Comparison of ENCODE assay signal across 8 cellular contexts in the genomic region with DNA sequence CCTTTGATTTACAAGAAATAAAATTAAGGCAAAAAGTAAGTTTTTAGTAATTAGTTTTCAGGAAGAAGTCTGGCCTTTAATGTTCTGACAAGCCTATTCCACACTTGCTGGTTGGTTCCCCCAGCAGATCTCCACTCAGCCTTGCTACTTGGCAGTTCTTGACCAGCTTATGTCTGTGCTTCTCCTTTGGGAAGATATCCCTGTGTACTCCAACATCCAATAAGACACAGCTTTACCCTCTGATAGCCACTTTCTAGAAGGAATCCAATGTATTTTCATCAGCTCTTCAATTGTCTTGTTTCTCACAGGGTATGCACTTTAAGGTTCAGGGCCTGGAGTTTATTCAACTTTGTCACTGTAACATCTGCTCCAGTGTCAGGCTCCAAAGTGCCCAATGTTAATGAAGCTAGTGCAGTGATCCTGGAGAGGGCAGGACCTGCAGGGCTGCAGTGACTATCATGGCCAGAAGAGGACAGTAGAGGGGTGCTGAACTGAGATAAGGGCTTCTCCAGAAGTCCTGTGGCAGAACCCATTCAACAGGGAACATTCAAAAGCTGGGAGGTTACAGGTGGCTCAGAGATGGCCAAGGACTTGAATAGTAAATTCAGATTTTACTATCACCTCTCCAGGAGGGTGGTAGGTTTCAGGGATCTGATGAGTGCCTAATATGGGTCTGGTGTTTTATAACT. TPM values are rescaled to one million over a fixed set of nuclear protein-coding genes. Genes with fewer than 3 reads are reported as not detected.
DNase-seq lines count a peak whose midpoint lies in the region; ATAC-seq, FAIRE-seq and TF ChIP-seq lines count a peak whose summit lies in the region.

No MANE protein-coding gene starts in this region.

- no TSS peak for BruUV-seq in HepG2 (replicated peaks; lab: Mats Ljungman, UMichigan)

- no peak overlapping the region for H2AFZ ChIP-seq in HepG2 (ENCODE audit: low read length)

- POLR2A ChIA-PET in HepG2 (lab: Yijun Ruan, JAX) = no interaction called here

- intact Hi-C loops in HepG2 (cut with micrococcal nuclease; ENCODE audit: unreplicated experiment) = loop anchor here (1.0 to 10.0 kb wide), 2 partner anchors 69 to 388 kb away; partner anchors contain the start of gene CCDC175

- no peak overlapping the region for H3K27ac ChIP-seq in HepG2 (ENCODE audit: extremely low read length, insufficient read depth, low read length)

- peaks cover 30% of the 10 kb centered on the region for H3K4me1 ChIP-seq in HepG2 (ENCODE audit: insufficient read depth, low read length)

- TF ChIP-seq CTCF in GM12873 (IDR thresholded peaks at IDR 0.05; ENCODE audit: insufficient read depth, low read depth, low read length, missing control alignments) = peak; percentile 96
- peak; percentile 98 for TF ChIP-seq CTCF in cardiac fibroblast (IDR thresholded peaks at IDR 0.05; ENCODE audit: low read depth, low read length)
- TF ChIP-seq CTCF in HepG2 (CRISPR knock-in tag; IDR thresholded peaks at IDR 0.05) = peak; percentile 87

- peak; percentile 63 for FAIRE-seq in HepG2 (lab: Jason Lieb, UNC)

- H3K9ac ChIP-seq in HepG2 (ENCODE audit: insufficient read depth, low read depth, low read length) = no peak overlapping the region

- no peaks in the 10 kb centered on the region for H3K27me3 ChIP-seq in HepG2 (ENCODE audit: control insufficient read depth in 1 of 2, insufficient read depth in 2 of 2, low read length in 2 of 2)

- 0 out of 2 replicates have a peak overlapping the region, but pooled peaks have one; percentile 25 for H3K4me2 ChIP-seq in HepG2 (ENCODE audit: low read depth, low read length)

- H3K79me2 ChIP-seq in HepG2 (ENCODE audit: insufficient read depth, low read length) = no peaks in the 10 kb centered on the region

- TF ChIP-seq POLR2A in HepG2 (IDR thresholded peaks at IDR 0.05; ENCODE audit: insufficient read depth in 1 of 2, low read depth in 2 of 2, low read length in 2 of 2) = no peak

- peak; percentile 66 for TF ChIP-seq RAD21 in HepG2 (CRISPR knock-in tag; IDR thresholded peaks at IDR 0.05)

- DNase-seq in A172 (ENCODE audit: low spot score) = peak; percentile 51
- peak; percentile 1 for DNase-seq in NCI-H1436 treated with DMSO at 0.1 percent for 48 hours (lab: John Stamatoyannopoulos, UW)
- peak; percentile 31 for DNase-seq in T follicular helper cell (ENCODE audit: low read depth)
- peak; percentile 61 to 68 for DNase-seq in cardiac fibroblast (ENCODE audit: low read depth in 2 of 2)
- peak; percentile 62 for DNase-seq in HepG2 (ENCODE audit: low spot score)
- DNase-seq in stimulated activated CD8-positive, alpha-beta memory T cell treated with anti-CD3 and anti-CD28 coated beads, Interleukin-4, amount 100 ng/mL, for 48 hours = peak; percentile 72

- no peaks in the 10 kb centered on the region for H3K9me3 ChIP-seq in HepG2 (ENCODE audit: low read length)

- TF ChIP-seq EP300 in HepG2 (IDR thresholded peaks at IDR 0.05; ENCODE audit: low read depth in 2 of 2, low read length in 2 of 2) (no peak), HepG2 (CRISPR knock-in tag; IDR thresholded peaks at IDR 0.05; ENCODE audit: borderline replicate concordance) (no peak)

- in situ Hi-C loops in HepG2 (cut with HindIII; ENCODE audit: extremely low pct_ligation_motif_present, low pct_unique_long_range_greater_than_20kb) = loop anchor here (10.0 to 25.0 kb wide), 2 partner anchors 78 to 680 kb away; no protein-coding TSS in a partner anchor

- H3K4me3 ChIP-seq in cardiac fibroblast (replicated peaks in 1 of 2; ENCODE audit: low read depth in 2 of 2, low read length in 2 of 2) = no peak overlapping the region
- no peak overlapping the region for H3K4me3 ChIP-seq in HepG2 (replicated peaks in 1 of 3; ENCODE audit: insufficient read depth in 1 of 3, low read depth in 2 of 3, low read length in 3 of 3)

- CTCF ChIA-PET in HepG2 (lab: Yijun Ruan, JAX; ENCODE audit: low intra/inter-chr PET ratio, low total read pairs) = no interaction called here

- no peaks in the 10 kb centered on the region for H4K20me1 ChIP-seq in HepG2 (ENCODE audit: insufficient read depth, low read length)

- H3K36me3 ChIP-seq in HepG2 (replicated peaks in 1 of 2; ENCODE audit: control insufficient read depth in 1 of 2, insufficient read depth in 2 of 2, low read length in 2 of 2) = 0 out of 5 replicates have a peak, but pooled peaks cover 0 to 2% of the 10 kb centered on the region in 2 experiments

- ATAC-seq in HG02763 (IDR thresholded peaks at IDR 0.05; ENCODE audit: unreplicated experiment) (peak; percentile 72), HepG2 (peak; percentile 97)

RNA-seq across cellular contexts. Expression of gene JKAMP, which starts 22.9 kb away (rescaled TPM):
- total RNA-seq in A172 (2014; rRNA removed; shearing (Covaris generic)) = 113 and 122 TPM in 2 replicates
- total RNA-seq in HepG2 (2016; rRNA removed; fragmentation: Illumina TruSeq; extraction: Trizol) = 41.6 and 56.4 TPM in 2 replicates
- total RNA-seq in HepG2 (2016; cell fraction: cytosol; rRNA removed; fragmentation: Illumina TruSeq; extraction: Trizol; ENCODE audit: low read depth) = 8.3 and 8.5 TPM in 2 replicates
- 41.4 and 55.0 TPM in 2 replicates for total RNA-seq in HepG2 (2016; cell fraction: insoluble cytoplasmic fraction; rRNA removed; fragmentation: Illumina TruSeq; extraction: Trizol)
- 17.3 and 18.6 TPM in 2 replicates for total RNA-seq in HepG2 (2016; cell fraction: membrane; rRNA removed; fragmentation: Illumina TruSeq; extraction: Trizol)
- 46.8 and 55.7 TPM in 2 replicates for total RNA-seq in HepG2 (2016; cell fraction: nucleus; rRNA removed; fragmentation: Illumina TruSeq; extraction: Trizol)
- 93.0 and 135 TPM in 2 replicates for polyA plus RNA-seq in HepG2 (2011; rRNA removed)
- polyA plus RNA-seq in HepG2 (2011; cell fraction: cytosol; rRNA removed) = 61.0 and 87.4 TPM in 2 replicates
- polyA plus RNA-seq in HepG2 (2011; cell fraction: nucleus; rRNA removed) = 40.0 and 54.9 TPM in 2 replicates
- polyA plus RNA-seq in HepG2 (2012) = 28.5 and 39.4 TPM in 2 replicates
- 5.2 and 6.3 TPM in 2 replicates for polyA plus RNA-seq in HepG2 (2016; cell fraction: cytosol; fragmentation: Illumina TruSeq; extraction: Trizol; ENCODE audit: low read depth)
- polyA plus RNA-seq in HepG2 (2016; cell fraction: insoluble cytoplasmic fraction; fragmentation: Illumina TruSeq; extraction: Trizol; ENCODE audit: low read depth) = 38.8 and 39.2 TPM in 2 replicates
- polyA plus RNA-seq in HepG2 (2016; cell fraction: membrane; fragmentation: Illumina TruSeq; extraction: Trizol; ENCODE audit: low read depth) = 12.6 and 12.7 TPM in 2 replicates
- polyA plus RNA-seq in HepG2 (2016; cell fraction: nucleus; fragmentation: Illumina TruSeq; extraction: Trizol; ENCODE audit: insufficient read depth, low read depth) = 80.1 and 84.0 TPM in 2 replicates
- polyA minus RNA-seq in HepG2 (2011; rRNA and poly(A)+ RNA removed; ENCODE audit: low replicate concordance) = 78.9 and 119 TPM in 2 replicates
- 30.7 and 32.2 TPM in 2 replicates for polyA minus RNA-seq in HepG2 (2011; cell fraction: cytosol; rRNA and poly(A)+ RNA removed)
- polyA minus RNA-seq in HepG2 (2011; cell fraction: nucleus; rRNA and poly(A)+ RNA removed) = 49.6 and 63.4 TPM in 2 replicates

RNA-seq across cellular contexts. Expression of gene L3HYPDH, which starts 23.0 kb away (rescaled TPM):
- 28.1 and 31.3 TPM in 2 replicates for total RNA-seq in A172 (2014; rRNA removed; shearing (Covaris generic))
- total RNA-seq in HepG2 (2016; rRNA removed; fragmentation: Illumina TruSeq; extraction: Trizol) = 22.4 and 30.5 TPM in 2 replicates
- total RNA-seq in HepG2 (2016; cell fraction: cytosol; rRNA removed; fragmentation: Illumina TruSeq; extraction: Trizol; ENCODE audit: low read depth) = 7.8 and 8.6 TPM in 2 replicates
- 23.8 and 30.7 TPM in 2 replicates for total RNA-seq in HepG2 (2016; cell fraction: insoluble cytoplasmic fraction; rRNA removed; fragmentation: Illumina TruSeq; extraction: Trizol)
- total RNA-seq in HepG2 (2016; cell fraction: membrane; rRNA removed; fragmentation: Illumina TruSeq; extraction: Trizol) = 8.9 and 9.8 TPM in 2 replicates
- 73.7 and 77.8 TPM in 2 replicates for total RNA-seq in HepG2 (2016; cell fraction: nucleus; rRNA removed; fragmentation: Illumina TruSeq; extraction: Trizol)
- polyA plus RNA-seq in HepG2 (2011; rRNA removed) = 36.6 and 40.8 TPM in 2 replicates
- 9.2 and 11.5 TPM in 2 replicates for polyA plus RNA-seq in HepG2 (2011; cell fraction: cytosol; rRNA removed)
- polyA plus RNA-seq in HepG2 (2011; cell fraction: nucleus; rRNA removed) = 195 and 205 TPM in 2 replicates
- polyA plus RNA-seq in HepG2 (2012) = 22.0 and 27.6 TPM in 2 replicates
- 4.8 and 6.9 TPM in 2 replicates for polyA plus RNA-seq in HepG2 (2016; cell fraction: cytosol; fragmentation: Illumina TruSeq; extraction: Trizol; ENCODE audit: low read depth)
- polyA plus RNA-seq in HepG2 (2016; cell fraction: insoluble cytoplasmic fraction; fragmentation: Illumina TruSeq; extraction: Trizol; ENCODE audit: low read depth) = 22.7 and 25.1 TPM in 2 replicates
- polyA plus RNA-seq in HepG2 (2016; cell fraction: membrane; fragmentation: Illumina TruSeq; extraction: Trizol; ENCODE audit: low read depth) = 4.4 and 5.8 TPM in 2 replicates
- 89.2 and 96.5 TPM in 2 replicates for polyA plus RNA-seq in HepG2 (2016; cell fraction: nucleus; fragmentation: Illumina TruSeq; extraction: Trizol; ENCODE audit: insufficient read depth, low read depth)
- polyA minus RNA-seq in HepG2 (2011; rRNA and poly(A)+ RNA removed; ENCODE audit: low replicate concordance) = 24.8 and 33.4 TPM in 2 replicates
- 6.7 and 7.6 TPM in 2 replicates for polyA minus RNA-seq in HepG2 (2011; cell fraction: cytosol; rRNA and poly(A)+ RNA removed)
- polyA minus RNA-seq in HepG2 (2011; cell fraction: nucleus; rRNA and poly(A)+ RNA removed) = 156 and 164 TPM in 2 replicates

RNA-seq across cellular contexts. Expression of gene GPR135, which starts 42.0 kb away (rescaled TPM):
- 1.5 TPM in 2 replicates for total RNA-seq in A172 (2014; rRNA removed; shearing (Covaris generic))
- 0.62 and 1.3 TPM in 2 replicates for total RNA-seq in HepG2 (2016; rRNA removed; fragmentation: Illumina TruSeq; extraction: Trizol)
- 0.40 and 0.44 TPM in 2 replicates for total RNA-seq in HepG2 (2016; cell fraction: cytosol; rRNA removed; fragmentation: Illumina TruSeq; extraction: Trizol; ENCODE audit: low read depth)
- total RNA-seq in HepG2 (2016; cell fraction: insoluble cytoplasmic fraction; rRNA removed; fragmentation: Illumina TruSeq; extraction: Trizol) = 0.37 and 1.1 TPM in 2 replicates
- total RNA-seq in HepG2 (2016; cell fraction: membrane; rRNA removed; fragmentation: Illumina TruSeq; extraction: Trizol) = 0.52 and 0.83 TPM in 2 replicates
- total RNA-seq in HepG2 (2016; cell fraction: nucleus; rRNA removed; fragmentation: Illumina TruSeq; extraction: Trizol) = 5.7 and 7.1 TPM in 2 replicates
- polyA plus RNA-seq in HepG2 (2011; rRNA removed) = 0.46 and 0.52 TPM in 2 replicates
- polyA plus RNA-seq in HepG2 (2011; cell fraction: cytosol; rRNA removed) = 0.09 and 0.12 TPM in 2 replicates
- 3.0 and 4.5 TPM in 2 replicates for polyA plus RNA-seq in HepG2 (2011; cell fraction: nucleus; rRNA removed)
- polyA plus RNA-seq in HepG2 (2012) = 0.48 and 0.49 TPM in 2 replicates
- polyA plus RNA-seq in HepG2 (2016; cell fraction: cytosol; fragmentation: Illumina TruSeq; extraction: Trizol; ENCODE audit: low read depth) = 0.06 and 0.12 TPM in 2 replicates
- polyA plus RNA-seq in HepG2 (2016; cell fraction: insoluble cytoplasmic fraction; fragmentation: Illumina TruSeq; extraction: Trizol; ENCODE audit: low read depth) = 0.34 and 0.44 TPM in 2 replicates
- 0.21 and 0.22 TPM in 2 replicates for polyA plus RNA-seq in HepG2 (2016; cell fraction: membrane; fragmentation: Illumina TruSeq; extraction: Trizol; ENCODE audit: low read depth)
- 3.9 and 4.1 TPM in 2 replicates for polyA plus RNA-seq in HepG2 (2016; cell fraction: nucleus; fragmentation: Illumina TruSeq; extraction: Trizol; ENCODE audit: insufficient read depth, low read depth)
- polyA minus RNA-seq in HepG2 (2011; rRNA and poly(A)+ RNA removed; ENCODE audit: low replicate concordance) = 3.1 and 3.8 TPM in 2 replicates
- polyA minus RNA-seq in HepG2 (2011; cell fraction: cytosol; rRNA and poly(A)+ RNA removed) = 0.10 and 0.35 TPM in 2 replicates
- polyA minus RNA-seq in HepG2 (2011; cell fraction: nucleus; rRNA and poly(A)+ RNA removed) = 11.8 and 14.3 TPM in 2 replicates

Comparison
In these comparisons a context has a peak if more than half of its experiments do, and no peak if none do; other contexts are left out.
1. DNase-seq: peak in every context shown above with its lines; median percentile 72 in stimulated activated CD8-positive, alpha-beta memory T cell treated with anti-CD3 and anti-CD28 coated beads, Interleukin-4, amount 100 ng/mL, for 48 hours; 64 in cardiac fibroblast; 62 in HepG2; 51 in A172; 31 in T follicular helper cell; 1 in NCI-H1436 treated with DMSO at 0.1 percent for 48 hours.